Comparison of ENCODE assay signal across 23 cellular contexts in genomic region chr2:143968860-143969259, GRCh38.
DNase-seq lines count a peak whose midpoint lies in the region; ATAC-seq and TF ChIP-seq lines count a peak whose summit lies in the region.
"Had no signal": no experiment of that assay in that cellular context is flagged by ENCODE, and none has a peak within 500 bp of the region (broad histone marks: within the 10 kb centered on the region; RNA-seq: fewer than 3 reads in every experiment).

No MANE protein-coding gene starts in this region.

- H3K36me3 Mint-ChIP-seq in activated T-cell treated with anti-CD3 and anti-CD28 coated beads, Interleukin-2, amount 50 U/mL, for 72 hours (ENCODE audit: insufficient read depth in 2 of 2) = peaks cover 0 to 1% of the 10 kb centered on the region in 2 donors
- peaks cover 2% of the 10 kb centered on the region for H3K36me3 Mint-ChIP-seq in activated T-cell treated with anti-CD3 and anti-CD28 coated beads, Interleukin-2, amount 50 U/mL, for 4 hours (ENCODE audit: insufficient read depth)
- H3K36me3 Mint-ChIP-seq: CD14-positive monocyte; CD4-positive, alpha-beta memory T cell had no signal

- no peaks in the 10 kb centered on the region for H3K27me3 Mint-ChIP-seq in activated T-cell treated with anti-CD3 and anti-CD28 coated beads, Interleukin-2, amount 50 U/mL, for 72 hours (ENCODE audit: low read depth)
- H3K27me3 Mint-ChIP-seq in activated T-cell treated with anti-CD3 and anti-CD28 coated beads, Interleukin-2, amount 50 U/mL, for 4 hours (ENCODE audit: low read depth) = no peaks in the 10 kb centered on the region
- H3K27me3 Mint-ChIP-seq in stimulated activated naive CD8-positive, alpha-beta T cell treated with anti-CD3 and anti-CD28 coated beads, Interleukin-15, amount 100 ng/mL, for 72 hours = no peaks in the 10 kb centered on the region
- H3K27me3 Mint-ChIP-seq: CD4-positive, alpha-beta memory T cell had no signal

- no peak for DNase-seq in activated T-cell treated with anti-CD3 and anti-CD28 coated beads, Interleukin-2, amount 50 U/mL, for 72 hours
- DNase-seq in activated T-cell treated with anti-CD3 and anti-CD28 coated beads, Interleukin-2, amount 50 U/mL, for 4 hours = no peak
- DNase-seq in NCI-H226 (peak; percentile 40), epithelial cell of esophagus (ENCODE audit: low read depth) (peak; percentile 27), DMS 273 (lab: John Stamatoyannopoulos, UW; ENCODE audit: unreplicated experiment) (no peak), cerebellar nuclear complex (lab: John Stamatoyannopoulos, UW) (no peak)
- no peak for DNase-seq in stimulated activated naive CD8-positive, alpha-beta T cell treated with anti-CD3 and anti-CD28 coated beads, Interleukin-15, amount 100 ng/mL, for 72 hours
- DNase-seq: 8988T; Calu3; CD4-positive, alpha-beta memory T cell; DMS 273 treated with DMSO at 0.1 percent for 48 hours; DMS53; DND-41; EL; GOT3; H7; HFFc6 had no signal

- no peak overlapping the region for H3K4me3 Mint-ChIP-seq in activated T-cell treated with anti-CD3 and anti-CD28 coated beads, Interleukin-2, amount 50 U/mL, for 72 hours
- no peak overlapping the region for H3K4me3 Mint-ChIP-seq in activated T-cell treated with anti-CD3 and anti-CD28 coated beads, Interleukin-2, amount 50 U/mL, for 4 hours
- H3K4me3 Mint-ChIP-seq in stimulated activated naive CD8-positive, alpha-beta T cell treated with anti-CD3 and anti-CD28 coated beads, Interleukin-15, amount 100 ng/mL, for 72 hours = no peak overlapping the region
- H3K4me3 Mint-ChIP-seq: CD14-positive monocyte; CD4-positive, alpha-beta memory T cell; HFFc6 had no signal

- no peaks in the 10 kb centered on the region for H3K9me3 Mint-ChIP-seq in activated T-cell treated with anti-CD3 and anti-CD28 coated beads, Interleukin-2, amount 50 U/mL, for 72 hours
- H3K9me3 Mint-ChIP-seq in activated T-cell treated with anti-CD3 and anti-CD28 coated beads, Interleukin-2, amount 50 U/mL, for 4 hours = no peaks in the 10 kb centered on the region
- no peaks in the 10 kb centered on the region for H3K9me3 Mint-ChIP-seq in stimulated activated naive CD8-positive, alpha-beta T cell treated with anti-CD3 and anti-CD28 coated beads, Interleukin-15, amount 100 ng/mL, for 72 hours
- H3K9me3 Mint-ChIP-seq: CD4-positive, alpha-beta memory T cell; HFFc6 had no signal

- H3K27ac Mint-ChIP-seq in activated T-cell treated with anti-CD3 and anti-CD28 coated beads, Interleukin-2, amount 50 U/mL, for 72 hours = no peak overlapping the region
- H3K27ac Mint-ChIP-seq in stimulated activated naive CD8-positive, alpha-beta T cell treated with anti-CD3 and anti-CD28 coated beads, Interleukin-15, amount 100 ng/mL, for 72 hours = no peak overlapping the region
- H3K27ac Mint-ChIP-seq: CD14-positive monocyte; CD4-positive, alpha-beta memory T cell; HFFc6 had no signal

- no peak for TF ChIP-seq CTCF in epithelial cell of esophagus (IDR thresholded peaks at IDR 0.05; ENCODE audit: insufficient read depth, low read depth, low read length, missing control alignments)

- H3K4me1 Mint-ChIP-seq in activated T-cell treated with anti-CD3 and anti-CD28 coated beads, Interleukin-2, amount 50 U/mL, for 72 hours (ENCODE audit: low read depth) = peaks cover 9% of the 10 kb centered on the region
- H3K4me1 Mint-ChIP-seq in activated T-cell treated with anti-CD3 and anti-CD28 coated beads, Interleukin-2, amount 50 U/mL, for 4 hours (ENCODE audit: low read depth) = no peaks in the 10 kb centered on the region
- peaks cover 12% of the 10 kb centered on the region for H3K4me1 Mint-ChIP-seq in stimulated activated naive CD8-positive, alpha-beta T cell treated with anti-CD3 and anti-CD28 coated beads, Interleukin-15, amount 100 ng/mL, for 72 hours
- H3K4me1 Mint-ChIP-seq: CD14-positive monocyte; CD4-positive, alpha-beta memory T cell had no signal

- H3K4me3 ChIP-seq in epithelial cell of esophagus (ENCODE audit: low read length) = no peak overlapping the region
- H3K4me3 ChIP-seq: BLaER1, GM12878 had no signal

- peak; percentile 12 to 16 for ATAC-seq in activated T-cell treated with anti-CD3 and anti-CD28 coated beads, Interleukin-2, amount 50 U/mL, for 72 hours (replicated peaks in 1 of 2)
- ATAC-seq in activated T-cell treated with anti-CD3 and anti-CD28 coated beads, Interleukin-2, amount 50 U/mL, for 4 hours = no peak
- ATAC-seq in stimulated activated naive CD8-positive, alpha-beta T cell treated with anti-CD3 and anti-CD28 coated beads, Interleukin-15, amount 100 ng/mL, for 72 hours = peak; percentile 36
- no peak for ATAC-seq in HG03521 (IDR thresholded peaks at IDR 0.05; ENCODE audit: unreplicated experiment)
- ATAC-seq: HCT116, HepG2 had no signal

Comparison
In these comparisons a context has a peak if more than half of its experiments do, and no peak if none do; other contexts are left out.
1. ATAC-seq: peak in activated T-cell treated with anti-CD3 and anti-CD28 coated beads, Interleukin-2, amount 50 U/mL, for 72 hours (2 of 2) and stimulated activated naive CD8-positive, alpha-beta T cell treated with anti-CD3 and anti-CD28 coated beads, Interleukin-15, amount 100 ng/mL, for 72 hours (single experiment); none in activated T-cell treated with anti-CD3 and anti-CD28 coated beads, Interleukin-2, amount 50 U/mL, for 4 hours (0 of 2) and HG03521 (single experiment).
2. DNase-seq: peak in NCI-H226 (single experiment) and epithelial cell of esophagus (single experiment); none in activated T-cell treated with anti-CD3 and anti-CD28 coated beads, Interleukin-2, amount 50 U/mL, for 72 hours (0 of 2), activated T-cell treated with anti-CD3 and anti-CD28 coated beads, Interleukin-2, amount 50 U/mL, for 4 hours (single experiment), stimulated activated naive CD8-positive, alpha-beta T cell treated with anti-CD3 and anti-CD28 coated beads, Interleukin-15, amount 100 ng/mL, for 72 hours (0 of 2), DMS 273 (single experiment) and cerebellar nuclear complex (0 of 2).